11 cellular contexts compared by ENCODE assay signal in genomic region chrX:117972681-117973080, GRCh38.
A peak's percentile ranks its signal among the peaks of the same experiment; 100 is the strongest.
DNase-seq lines count a peak whose midpoint lies in the region; ATAC-seq and TF ChIP-seq lines count a peak whose summit lies in the region.
"Had no signal": no experiment of that assay in that cellular context is flagged by ENCODE, and none has a peak within 500 bp of the region (broad histone marks: within the 10 kb centered on the region; RNA-seq: fewer than 3 reads in every experiment).

No MANE protein-coding gene starts in this region.

- peaks cover 23% of the 10 kb centered on the region for H3K4me1 Mint-ChIP-seq in neural progenitor cell
- H3K4me1 Mint-ChIP-seq in naive thymus-derived CD8-positive, alpha-beta T cell = no peaks in the 10 kb centered on the region

- no peaks in the 10 kb centered on the region for H3K79me2 ChIP-seq in neural progenitor cell (ENCODE audit: low read depth)

- no peaks in the 10 kb centered on the region for H3K9me3 ChIP-seq in gastroesophageal sphincter
- H3K9me3 ChIP-seq in neural progenitor cell (ENCODE audit: low read depth) = peaks cover 4% of the 10 kb centered on the region

- 30% methylated on average over 7 of the region's 7 CpGs for WGBS in gastroesophageal sphincter (ENCODE audit: low coverage in 1 of 2), 2 donors

- H3K27me3 ChIP-seq in gastroesophageal sphincter (no peaks in the 10 kb centered on the region), neural progenitor cell (no peaks in the 10 kb centered on the region)

- H3K4me3 ChIP-seq in gastroesophageal sphincter = peak overlapping the region; percentile 26 to 27
- H3K4me3 ChIP-seq in neural progenitor cell = no peak overlapping the region

- peaks cover 0 to 6% (median 0%) of the 10 kb centered on the region in 3 donors for H3K4me1 ChIP-seq in gastroesophageal sphincter
- H3K4me1 ChIP-seq in neural progenitor cell = peaks cover 11% of the 10 kb centered on the region

- POLR2A ChIA-PET in naive thymus-derived CD8-positive, alpha-beta T cell (lab: Charles Lee) = no interaction called here

- no peak for TF ChIP-seq POLR2A in gastroesophageal sphincter (IDR thresholded peaks at IDR 0.05)

- H3K27me3 Mint-ChIP-seq in neural progenitor cell (ENCODE audit: insufficient read depth, low read depth) = no peaks in the 10 kb centered on the region
- no peaks in the 10 kb centered on the region for H3K27me3 Mint-ChIP-seq in naive thymus-derived CD8-positive, alpha-beta T cell

- H3K27ac Mint-ChIP-seq in neural progenitor cell = no peak overlapping the region
- no peak overlapping the region for H3K27ac Mint-ChIP-seq in naive thymus-derived CD8-positive, alpha-beta T cell

- H3K27ac ChIP-seq in gastroesophageal sphincter = peak overlapping the region in 3 of 4 donors; percentile 21 to 41 (median 23)
- no peak overlapping the region for H3K27ac ChIP-seq in neural progenitor cell

- no peak overlapping the region for H2AFZ ChIP-seq in neural progenitor cell (replicated peaks)

- H3K36me3 ChIP-seq in gastroesophageal sphincter (no peaks in the 10 kb centered on the region), neural progenitor cell (no peaks in the 10 kb centered on the region)

- no peak overlapping the region for H3K9ac ChIP-seq in neural progenitor cell

- no peaks in the 10 kb centered on the region for H3F3A ChIP-seq in neural progenitor cell (ENCODE audit: low read depth)

- H3K36me3 Mint-ChIP-seq in neural progenitor cell = no peaks in the 10 kb centered on the region
- no peaks in the 10 kb centered on the region for H3K36me3 Mint-ChIP-seq in naive thymus-derived CD8-positive, alpha-beta T cell

- peak overlapping the region; percentile 57 for H3K4me2 ChIP-seq in neural progenitor cell

- H3K9me3 Mint-ChIP-seq in neural progenitor cell = no peaks in the 10 kb centered on the region
- H3K9me3 Mint-ChIP-seq in naive thymus-derived CD8-positive, alpha-beta T cell = peaks cover 0 to 4% (median 0%) of the 10 kb centered on the region in 9 donors

- TF ChIP-seq CTCF in gastroesophageal sphincter (IDR thresholded peaks at IDR 0.05) = no peak
- TF ChIP-seq CTCF in neural progenitor cell (IDR thresholded peaks at IDR 0.05) = no peak

- H3K4me3 Mint-ChIP-seq in neural progenitor cell = peak overlapping the region; percentile 1
- H3K4me3 Mint-ChIP-seq in naive thymus-derived CD8-positive, alpha-beta T cell = no peak overlapping the region

- TF ChIP-seq EP300 in gastroesophageal sphincter (IDR thresholded peaks at IDR 0.05) = no peak

- ATAC-seq in gastroesophageal sphincter = no peak
- ATAC-seq in naive thymus-derived CD8-positive, alpha-beta T cell = no peak

- peak; percentile 3 for DNase-seq in DMS153 (lab: John Stamatoyannopoulos, UW)
- DNase-seq in DMS153 treated with DMSO at 0.1 percent for 48 hours (lab: John Stamatoyannopoulos, UW; ENCODE audit: unreplicated experiment) = no peak
- peak; percentile 18 for DNase-seq in NCI-H774 (lab: John Stamatoyannopoulos, UW)
- no peak for DNase-seq in neural progenitor cell (ENCODE audit: low spot score)
- no peak for DNase-seq in SHP77 treated with DMSO at 0.1 percent for 48 hours (lab: John Stamatoyannopoulos, UW)
- DNase-seq in activated gamma-delta T cell (lab: John Stamatoyannopoulos, UW) = no peak
- no peak for DNase-seq in naive thymus-derived CD8-positive, alpha-beta T cell
- DNase-seq: 8988T; activated CD4-positive, alpha-beta T cell treated with anti-CD3 and anti-CD28 coated beads for 4 hours; small intestine had no signal

- H4K20me1 ChIP-seq in neural progenitor cell (ENCODE audit: low read depth) = no peaks in the 10 kb centered on the region

Comparison
In these comparisons a context has a peak if more than half of its experiments do, and no peak if none do; other contexts are left out.
1. DNase-seq: peak in DMS153 (single experiment) and NCI-H774 (single experiment); none in DMS153 treated with DMSO at 0.1 percent for 48 hours (single experiment), neural progenitor cell (single experiment), SHP77 treated with DMSO at 0.1 percent for 48 hours (single experiment), activated gamma-delta T cell (single experiment) and naive thymus-derived CD8-positive, alpha-beta T cell (0 of 10).